1 cellular context compared by ENCODE assay signal in the genomic region with DNA sequence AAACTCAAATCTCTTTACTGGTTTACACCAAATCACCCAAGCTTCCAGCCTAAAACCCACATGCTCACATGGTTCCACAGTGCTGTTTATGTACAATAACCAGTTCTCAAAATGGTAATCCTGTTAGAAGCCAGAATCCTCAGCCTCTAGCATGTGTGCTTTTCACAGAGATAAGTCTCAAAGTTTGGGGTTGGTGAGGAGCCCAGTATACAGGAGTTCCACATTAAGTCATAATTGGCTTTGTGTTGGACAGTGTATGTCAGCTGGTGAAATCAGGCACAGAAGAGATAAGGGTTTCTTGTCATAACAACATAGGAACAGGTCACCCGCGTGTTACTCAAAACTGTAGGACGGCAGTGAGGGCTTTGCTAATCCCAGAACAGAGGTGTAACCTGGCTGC.
TF ChIP-seq lines count a peak whose summit lies in the region.

A gene with protein sequence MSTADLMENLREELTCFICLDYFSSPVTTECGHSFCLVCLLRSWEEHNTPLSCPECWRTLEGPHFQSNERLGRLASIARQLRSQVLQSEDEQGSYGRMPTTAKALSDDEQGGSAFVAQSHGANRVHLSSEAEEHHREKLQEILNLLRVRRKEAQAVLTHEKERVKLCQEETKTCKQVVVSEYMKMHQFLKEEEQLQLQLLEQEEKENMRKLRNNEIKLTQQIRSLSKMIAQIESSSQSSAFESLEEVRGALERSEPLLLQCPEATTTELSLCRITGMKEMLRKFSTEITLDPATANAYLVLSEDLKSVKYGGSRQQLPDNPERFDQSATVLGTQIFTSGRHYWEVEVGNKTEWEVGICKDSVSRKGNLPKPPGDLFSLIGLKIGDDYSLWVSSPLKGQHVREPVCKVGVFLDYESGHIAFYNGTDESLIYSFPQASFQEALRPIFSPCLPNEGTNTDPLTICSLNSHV (plus strand): TSS at position 301 of the 400 bp plus-strand sequence. CDS start 118 bp downstream, outside the sequence.

TF ChIP-seq in H1, 55 proteins besides CTCF, POLR2A, EP300 and RAD21:
- TF ChIP-seq JUND (IDR thresholded peaks at IDR 0.05; ENCODE audit: low read length) (no peak), HDAC2 (IDR thresholded peaks at IDR 0.05; ENCODE audit: borderline replicate concordance in 1 of 2, low read depth in 2 of 2, low read length in 2 of 2) (no peak), PHF8 (conservative IDR thresholded peaks at IDR 0.05; ENCODE audit: low read depth, low read length) (no peak), CHD1 (IDR thresholded peaks at IDR 0.05; ENCODE audit: low read depth, low read length) (no peak)
TF ChIP-seq in H1: peak in this region for 0.
